Comparison of ENCODE assay signal across 11 cellular contexts in the genomic region with DNA sequence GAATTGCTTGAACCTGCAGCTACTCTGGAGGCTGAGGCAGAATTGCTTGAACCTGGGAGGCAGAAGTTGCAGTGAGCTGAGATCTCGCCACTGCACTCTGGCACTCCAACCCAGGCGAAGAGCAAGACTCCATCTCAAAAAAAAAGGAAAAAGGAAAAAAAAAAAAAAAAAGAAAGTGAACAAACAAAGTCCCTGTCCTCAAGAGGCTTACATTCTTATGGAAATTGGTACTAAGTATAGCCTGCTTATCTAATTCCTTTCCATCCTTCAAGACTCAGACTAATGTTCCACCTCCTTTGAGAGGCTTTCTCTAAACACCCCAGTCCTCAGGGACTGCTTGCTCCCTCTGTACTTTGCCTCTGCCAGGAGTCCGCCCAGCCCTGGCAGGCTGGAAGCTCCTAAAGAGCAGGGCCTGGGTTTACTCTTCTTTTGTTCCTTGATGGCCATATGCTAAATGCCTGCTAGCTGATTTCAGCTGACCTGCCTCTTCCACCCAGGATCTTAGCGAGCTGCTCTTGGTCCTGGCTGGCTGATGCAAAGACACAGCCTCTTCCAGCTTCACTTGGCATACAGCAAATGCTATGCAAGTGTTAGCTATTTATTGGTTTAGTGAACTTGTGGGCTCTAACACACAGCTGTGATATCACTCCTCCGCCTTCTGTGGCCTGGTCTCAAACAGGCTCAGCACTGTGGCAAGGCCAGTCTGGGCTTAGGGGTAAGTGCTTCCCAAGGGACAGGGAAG. TPM values are rescaled to one million over a fixed set of nuclear protein-coding genes. Genes with fewer than 3 reads are reported as not detected.
DNase-seq lines count a peak whose midpoint lies in the region; ATAC-seq and TF ChIP-seq lines count a peak whose summit lies in the region.
"Had no signal": no experiment of that assay in that cellular context is flagged by ENCODE, and none has a peak within 500 bp of the region (broad histone marks: within the 10 kb centered on the region; RNA-seq: fewer than 3 reads in every experiment).

No MANE protein-coding gene starts in this region.

- peak overlapping the region; percentile 81 for H3K4me2 ChIP-seq in PC-9
- peak overlapping the region; percentile 67 for H3K4me2 ChIP-seq in osteoblast (ENCODE audit: insufficient read depth, low read length)

- H3K36me3 ChIP-seq in PC-9 (ENCODE audit: low read depth) (no peaks in the 10 kb centered on the region), osteoblast (ENCODE audit: insufficient read depth, low read length) (no peaks in the 10 kb centered on the region)

- no peaks in the 10 kb centered on the region for H3K9me3 ChIP-seq in PC-9 (ENCODE audit: insufficient read depth, low read depth)
- H3K9me3 ChIP-seq in osteoblast (ENCODE audit: low read depth, low read length): no peaks in the 10 kb centered on the region

- peaks cover 49% of the 10 kb centered on the region for H3F3A ChIP-seq in PC-9 (ENCODE audit: insufficient read depth, low read depth)

- H3K4me1 ChIP-seq in PC-9 (replicated peaks; ENCODE audit: insufficient read depth) (peaks cover 84% of the 10 kb centered on the region), osteoblast (ENCODE audit: insufficient read depth, low read length) (peaks cover 16% of the 10 kb centered on the region)

- H3K27me3 ChIP-seq in PC-9 (ENCODE audit: insufficient read depth, low read depth) (no peaks in the 10 kb centered on the region), osteoblast (ENCODE audit: insufficient read depth, low read length) (no peaks in the 10 kb centered on the region)

- no TSS peak for BruUV-seq in PC-9 (replicated peaks; lab: Mats Ljungman, UMichigan)

- H2AFZ ChIP-seq in PC-9: no peak overlapping the region
- H2AFZ ChIP-seq in osteoblast (ENCODE audit: low read length): peak overlapping the region; percentile 6

- peaks cover 65% of the 10 kb centered on the region for H3K79me2 ChIP-seq in PC-9 (ENCODE audit: low read depth)
- peaks cover 76% of the 10 kb centered on the region for H3K79me2 ChIP-seq in osteoblast (ENCODE audit: insufficient read depth, low read length)

- ATAC-seq in GM18519 (IDR thresholded peaks at IDR 0.05; ENCODE audit: low FRiP score, unreplicated experiment): no peak

- peak; percentile 48 for DNase-seq in AG09319 (ENCODE audit: extremely low read depth, low read depth)
- DNase-seq in PC-9: no peak
- peak; percentile 90 for DNase-seq in fibroblast of peridontal ligament (ENCODE audit: extremely low read depth)
- DNase-seq in osteoblast (ENCODE audit: insufficient read length, low spot score, missing footprints): peak; percentile 95
- DNase-seq in NCI-H128 (lab: John Stamatoyannopoulos, UW; ENCODE audit: unreplicated experiment): no peak
- no peak for DNase-seq in epidermal melanocyte (ENCODE audit: insufficient read length, low spot score)
- no peak for DNase-seq in activated CD4-positive, alpha-beta T cell treated with anti-CD3 and anti-CD28 coated beads for 4 hours
- DNase-seq: cortex of kidney, DND-41, Kasumi-1 had no signal

- H4K20me1 ChIP-seq in PC-9 (ENCODE audit: insufficient read depth): no peaks in the 10 kb centered on the region
- H4K20me1 ChIP-seq in osteoblast (ENCODE audit: insufficient read depth, low read length): peaks cover 22% of the 10 kb centered on the region

- no peaks in the 10 kb centered on the region for H3K9me2 ChIP-seq in PC-9 (ENCODE audit: insufficient read depth)

- CTCF ChIA-PET in PC-9 (lab: Charles Lee): interaction anchor here (1.0 kb wide), 1 partner anchor 9 kb away, joined by 4 read pairs; a partner anchor contains a TSS

- POLR2A ChIA-PET in PC-9 (lab: Charles Lee; ENCODE audit: unreplicated experiment): interaction anchor here (0.6 to 1.1 kb wide), 3 partner anchors 10 to 355 kb away, joined by 5 to 8 read pairs (median 6); a partner anchor contains a TSS

- H3K4me3 ChIP-seq in PC-9 (no peak overlapping the region; the same call in 1 of the 2 replicates), osteoblast (ENCODE audit: insufficient read depth, low read length) (peak overlapping the region; percentile 32)

- intact Hi-C loops in PC-9 (cut with micrococcal nuclease; ENCODE audit: unreplicated experiment): no loop called here

- TF ChIP-seq CTCF in AG09319 (IDR thresholded peaks at IDR 0.05; ENCODE audit: low read depth, low read length) (no peak), PC-9 (conservative IDR thresholded peaks at IDR 0.05) (no peak), osteoblast (IDR thresholded peaks at IDR 0.05; ENCODE audit: extremely low read depth, low read depth, low read length) (no peak)

- H3K27ac ChIP-seq in PC-9 (peak overlapping the region; percentile 76), osteoblast (ENCODE audit: low read depth, low read length) (peak overlapping the region; percentile 94)

RNA-seq across cellular contexts. Expression of a gene that starts 9.8 kb away (rescaled TPM):
- total RNA-seq in PC-9 (2021) (17.9 and 27.5 TPM in 2 replicates), osteoblast (6.2 and 7.6 TPM in 2 replicates)

Comparison
In these comparisons a context has a peak if more than half of its experiments do, and no peak if none do; other contexts are left out.
1. DNase-seq: peak in AG09319 (single experiment), fibroblast of peridontal ligament (single experiment) and osteoblast (single experiment); none in PC-9 (0 of 2), NCI-H128 (single experiment), epidermal melanocyte (single experiment) and activated CD4-positive, alpha-beta T cell treated with anti-CD3 and anti-CD28 coated beads for 4 hours (0 of 2).